ENCODE assay signal across 1 cellular context in the genomic region with DNA sequence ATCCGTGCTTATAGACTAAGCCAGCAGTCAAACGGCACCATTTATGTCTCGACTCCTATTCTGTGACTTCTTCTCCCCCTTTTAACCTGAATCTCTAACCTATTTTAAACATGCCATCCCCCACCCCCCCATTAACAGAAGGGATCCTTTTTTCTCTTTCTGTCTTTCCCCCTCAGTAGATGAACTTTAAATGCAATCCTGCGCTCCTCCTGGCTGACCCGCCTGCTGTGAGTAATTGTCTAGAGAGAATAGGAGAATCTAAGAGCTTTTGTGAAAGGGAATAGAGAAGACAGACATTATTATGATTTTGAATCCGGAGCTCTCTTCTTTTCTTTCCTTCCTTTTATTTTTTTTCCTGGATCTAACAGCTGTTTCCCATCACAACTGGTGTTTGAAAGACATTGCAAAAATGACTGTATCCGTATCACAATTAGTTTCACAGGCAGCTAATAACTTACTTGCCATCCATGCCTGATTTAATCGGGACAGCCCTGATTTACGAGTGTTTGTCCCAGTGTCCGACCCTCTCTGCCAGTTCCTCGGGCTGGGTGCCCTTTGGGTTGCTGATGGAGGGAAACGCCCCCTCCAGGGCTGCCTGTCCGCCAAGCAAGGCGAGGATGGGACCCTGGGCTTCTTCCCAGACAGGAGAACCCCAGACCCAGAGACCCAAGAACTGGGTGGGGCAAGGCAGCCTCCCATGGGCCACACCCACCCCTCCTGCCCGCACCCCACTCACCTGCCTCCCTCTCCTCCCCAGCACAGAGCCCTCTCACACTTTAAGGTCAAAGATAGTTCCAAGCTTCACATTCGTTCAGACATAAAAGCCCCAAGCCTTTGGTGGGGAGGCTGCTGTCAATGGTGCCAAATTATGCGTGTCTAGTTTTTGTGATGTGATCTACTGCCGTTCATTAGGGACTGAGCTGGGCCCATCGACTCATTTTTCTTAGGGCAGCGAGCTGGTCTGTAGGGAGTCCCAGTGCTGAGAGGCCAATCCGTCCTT.
TF ChIP-seq lines count a peak whose summit lies in the region.

No MANE protein-coding gene starts in this region.

TF ChIP-seq in GM23338, 12 proteins besides CTCF, POLR2A, EP300 and RAD21:
- TF ChIP-seq REST (IDR thresholded peaks at IDR 0.05; ENCODE audit: unreplicated experiment) (no peak), ZNF114 (CRISPR knock-in tag; IDR thresholded peaks at IDR 0.05) (no peak), EZH2 (IDR thresholded peaks at IDR 0.05; ENCODE audit: low read depth, unreplicated experiment) (no peak), EZH2phosphoT487 (IDR thresholded peaks at IDR 0.05; ENCODE audit: unreplicated experiment) (no peak), POLR2AphosphoS5 (IDR thresholded peaks at IDR 0.05; ENCODE audit: low read depth) (no peak)
- TF ChIP-seq, protein P1, sequence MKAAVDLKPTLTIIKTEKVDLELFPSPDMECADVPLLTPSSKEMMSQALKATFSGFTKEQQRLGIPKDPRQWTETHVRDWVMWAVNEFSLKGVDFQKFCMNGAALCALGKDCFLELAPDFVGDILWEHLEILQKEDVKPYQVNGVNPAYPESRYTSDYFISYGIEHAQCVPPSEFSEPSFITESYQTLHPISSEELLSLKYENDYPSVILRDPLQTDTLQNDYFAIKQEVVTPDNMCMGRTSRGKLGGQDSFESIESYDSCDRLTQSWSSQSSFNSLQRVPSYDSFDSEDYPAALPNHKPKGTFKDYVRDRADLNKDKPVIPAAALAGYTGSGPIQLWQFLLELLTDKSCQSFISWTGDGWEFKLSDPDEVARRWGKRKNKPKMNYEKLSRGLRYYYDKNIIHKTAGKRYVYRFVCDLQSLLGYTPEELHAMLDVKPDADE (IDR thresholded peaks at IDR 0.05): no peak
